Comparison of ENCODE assay signal across 1 cellular context in genomic region chr1:116679828-116680628, GRCh38.
TF ChIP-seq lines count a peak whose summit lies in the region.

No MANE protein-coding gene starts in this region.

TF ChIP-seq in K562, 482 proteins besides CTCF, POLR2A, EP300 and RAD21 (continued from another document):
- TF ChIP-seq ZBTB9 (CRISPR knock-in tag; IDR thresholded peaks at IDR 0.05) (0 out of 2 replicates have a peak, but pooled peaks have one; percentile 49), ZNF77 (CRISPR knock-in tag; IDR thresholded peaks at IDR 0.05) (no peak), ZNF830 (CRISPR knock-in tag; IDR thresholded peaks at IDR 0.05) (no peak), LCOR (CRISPR knock-in tag; IDR thresholded peaks at IDR 0.05) (0 out of 2 replicates have a peak, but pooled peaks have one; percentile 29), JUND (IDR thresholded peaks at IDR 0.05; ENCODE audit: borderline replicate concordance, low read depth, low read length) (peak; percentile 57; the same call in 1 of the 2 replicates), JUND (tag; IDR thresholded peaks at IDR 0.05; ENCODE audit: borderline replicate concordance, low read depth, low read length) (peak; percentile 10; the same call in 1 of the 3 replicates), POLR3G (IDR thresholded peaks at IDR 0.05; ENCODE audit: extremely low read depth, insufficient read length, insufficient replicate concordance) (no peak), ZNF174 (CRISPR knock-in tag; IDR thresholded peaks at IDR 0.05) (no peak), SREBF2 (CRISPR knock-in tag; IDR thresholded peaks at IDR 0.05) (no peak), ZNF384 (IDR thresholded peaks at IDR 0.05; ENCODE audit: low read depth, low read length) (no peak), ZNF75A (CRISPR knock-in tag; IDR thresholded peaks at IDR 0.05) (no peak), MAX (CRISPR knock-in tag; IDR thresholded peaks at IDR 0.05) (no peak), ELF4 (CRISPR knock-in tag; IDR thresholded peaks at IDR 0.05) (0 out of 2 replicates have a peak, but pooled peaks have one; percentile 6), PTBP1 (IDR thresholded peaks at IDR 0.05; ENCODE audit: low read depth, low read length) (no peak), PTRF (tag; IDR thresholded peaks at IDR 0.05) (no peak), NBN (IDR thresholded peaks at IDR 0.05; ENCODE audit: low read depth) (peak; percentile 16; the same call in 1 of the 2 replicates), DPF2 (IDR thresholded peaks at IDR 0.05) (peak; percentile 79), ELK1 (CRISPR knock-in tag; IDR thresholded peaks at IDR 0.05) (no peak), KDM4B (IDR thresholded peaks at IDR 0.05; ENCODE audit: borderline replicate concordance in 2 of 2, low read depth in 1 of 2) (no peak), ARNT (IDR thresholded peaks at IDR 0.05) (peak in 1 of 2 experiments; percentile 60; a peak in 1 of 4 replicates), KDM1A (IDR thresholded peaks at IDR 0.05) (peak in 1 of 2 experiments; percentile 37; a peak in 1 of 4 replicates), MTA2 (IDR thresholded peaks at IDR 0.05; ENCODE audit: low read depth) (peak; percentile 62; the same call in 1 of the 2 replicates), STAT5A (IDR thresholded peaks at IDR 0.05; ENCODE audit: borderline replicate concordance, low read length) (peak; percentile 59; the same call in 1 of the 2 replicates), ILF3 (IDR thresholded peaks at IDR 0.05; ENCODE audit: borderline replicate concordance) (no peak), HMGXB4 (CRISPR knock-in tag; IDR thresholded peaks at IDR 0.05) (no peak; the same call in 1 of the 2 replicates), PRPF4 (IDR thresholded peaks at IDR 0.05; ENCODE audit: insufficient read depth, low read depth, low read length, poor library complexity, severe bottlenecking) (no peak), OTX1 (CRISPR knock-in tag; IDR thresholded peaks at IDR 0.05) (0 out of 2 replicates have a peak, but pooled peaks have one; percentile 31), SMARCA4 (IDR thresholded peaks at IDR 0.05) (peak; percentile 76), GTF2E2 (tag; IDR thresholded peaks at IDR 0.05) (peak; percentile 47; the same call in 1 of the 2 replicates), E2F5 (CRISPR knock-in tag; IDR thresholded peaks at IDR 0.05) (no peak), USF1 (CRISPR knock-in tag; IDR thresholded peaks at IDR 0.05) (0 out of 2 replicates have a peak, but pooled peaks have one; percentile 16), NFXL1 (CRISPR knock-in tag; IDR thresholded peaks at IDR 0.05) (peak; percentile 38; the same call in 1 of the 2 replicates), C11orf30 (IDR thresholded peaks at IDR 0.05; ENCODE audit: low read depth) (no peak), TBL1XR1 (IDR thresholded peaks at IDR 0.05; ENCODE audit: low read length in 2 of 2) (peak in 1 of 2 experiments; percentile 34; a peak in 1 of 4 replicates), ETV1 (tag; conservative IDR thresholded peaks at IDR 0.05; ENCODE audit: low read depth) (no peak), GATA2 (CRISPR knock-in tag; IDR thresholded peaks at IDR 0.05) (peak; percentile 83; the same call in 1 of the 2 replicates), RBM22 (IDR thresholded peaks at IDR 0.05; ENCODE audit: low read depth, low read length, poor library complexity, severe bottlenecking) (no peak), CHD4 (IDR thresholded peaks at IDR 0.05; ENCODE audit: insufficient read depth, insufficient replicate concordance, low read depth, low read length, poor library complexity, severe bottlenecking) (peak; percentile 68), HDAC3 (IDR thresholded peaks at IDR 0.05; ENCODE audit: borderline replicate concordance, partially characterized antibody) (peak; percentile 20), NR2F6 (CRISPR knock-in tag; IDR thresholded peaks at IDR 0.05) (0 out of 2 replicates have a peak, but pooled peaks have one; percentile 27), MBD2 (IDR thresholded peaks at IDR 0.05; ENCODE audit: borderline replicate concordance, low read depth) (peak; percentile 50; the same call in 1 of the 2 replicates), MAZ (CRISPR knock-in tag; conservative IDR thresholded peaks at IDR 0.05 in 1 of 2, IDR thresholded peaks at IDR 0.05 in 1 of 2) (no peak; a peak in 1 of 4 replicates), ZFP91 (CRISPR knock-in tag; IDR thresholded peaks at IDR 0.05) (no peak), TEAD4 (IDR thresholded peaks at IDR 0.05; ENCODE audit: low read length) (peak; percentile 87), TEAD4 (CRISPR knock-in tag; IDR thresholded peaks at IDR 0.05; ENCODE audit: borderline replicate concordance) (no peak), ZMIZ1 (IDR thresholded peaks at IDR 0.05; ENCODE audit: low read depth in 2 of 2, low read length in 2 of 2) (0 out of 4 replicates have a peak, but pooled peaks of 1 of the 2 experiments have one; percentile 35), GTF2B (IDR thresholded peaks at IDR 0.05; ENCODE audit: extremely low read depth, insufficient read length) (no peak), TCFL5 (CRISPR knock-in tag; conservative IDR thresholded peaks at IDR 0.05) (no peak), RNF2 (IDR thresholded peaks at IDR 0.05) (0 out of 2 replicates have a peak, but pooled peaks have one; percentile 43), ZNF449 (CRISPR knock-in tag; IDR thresholded peaks at IDR 0.05) (0 out of 2 replicates have a peak, but pooled peaks have one; percentile 14), CBFA2T3 (IDR thresholded peaks at IDR 0.05) (peak; percentile 91), MCM7 (IDR thresholded peaks at IDR 0.05) (no peak), RUNX1 (IDR thresholded peaks at IDR 0.05; ENCODE audit: low read depth) (peak; percentile 53; the same call in 1 of the 2 replicates), CGGBP1 (CRISPR knock-in tag; IDR thresholded peaks at IDR 0.05) (no peak), POLR2AphosphoS5 (IDR thresholded peaks at IDR 0.05; ENCODE audit: control insufficient read depth, insufficient read depth, low read depth, low read length) (peak; percentile 83), NCOA6 (IDR thresholded peaks at IDR 0.05) (no peak)
